In the genomic region with DNA sequence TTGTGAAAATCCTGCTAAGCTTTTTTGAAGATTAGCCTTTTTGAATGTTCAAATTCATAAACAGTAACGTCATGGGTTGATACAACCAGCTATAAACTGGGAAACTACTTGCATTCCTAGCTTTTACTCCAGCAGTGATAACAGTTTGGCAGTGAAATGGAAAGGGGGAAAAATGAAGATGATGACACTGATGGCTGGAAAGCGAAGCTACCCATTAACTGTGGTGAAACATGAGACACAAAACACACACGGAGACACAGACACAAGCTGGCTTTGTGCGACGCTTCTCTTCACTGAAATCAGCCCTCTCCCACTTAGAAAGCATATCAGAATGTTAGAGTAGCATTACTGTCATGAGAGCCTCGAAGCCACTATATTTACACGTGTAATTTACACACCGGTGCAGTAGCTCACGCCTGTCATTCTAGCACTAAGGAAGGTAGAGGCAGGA, we compare ENCODE assay signal across 2 cellular contexts.
TF ChIP-seq lines count a peak whose summit lies in the region.

No MANE protein-coding gene starts in this region.

TF ChIP-seq in WTC11, 78 proteins besides CTCF, POLR2A, EP300 and RAD21 (continued from another document):
- TF ChIP-seq CDX4 (CRISPR knock-in tag; IDR thresholded peaks at IDR 0.05; ENCODE audit: borderline replicate concordance) (no peak), PRDM15 (CRISPR knock-in tag; IDR thresholded peaks at IDR 0.05) (no peak)
- TF ChIP-seq, protein P1, sequence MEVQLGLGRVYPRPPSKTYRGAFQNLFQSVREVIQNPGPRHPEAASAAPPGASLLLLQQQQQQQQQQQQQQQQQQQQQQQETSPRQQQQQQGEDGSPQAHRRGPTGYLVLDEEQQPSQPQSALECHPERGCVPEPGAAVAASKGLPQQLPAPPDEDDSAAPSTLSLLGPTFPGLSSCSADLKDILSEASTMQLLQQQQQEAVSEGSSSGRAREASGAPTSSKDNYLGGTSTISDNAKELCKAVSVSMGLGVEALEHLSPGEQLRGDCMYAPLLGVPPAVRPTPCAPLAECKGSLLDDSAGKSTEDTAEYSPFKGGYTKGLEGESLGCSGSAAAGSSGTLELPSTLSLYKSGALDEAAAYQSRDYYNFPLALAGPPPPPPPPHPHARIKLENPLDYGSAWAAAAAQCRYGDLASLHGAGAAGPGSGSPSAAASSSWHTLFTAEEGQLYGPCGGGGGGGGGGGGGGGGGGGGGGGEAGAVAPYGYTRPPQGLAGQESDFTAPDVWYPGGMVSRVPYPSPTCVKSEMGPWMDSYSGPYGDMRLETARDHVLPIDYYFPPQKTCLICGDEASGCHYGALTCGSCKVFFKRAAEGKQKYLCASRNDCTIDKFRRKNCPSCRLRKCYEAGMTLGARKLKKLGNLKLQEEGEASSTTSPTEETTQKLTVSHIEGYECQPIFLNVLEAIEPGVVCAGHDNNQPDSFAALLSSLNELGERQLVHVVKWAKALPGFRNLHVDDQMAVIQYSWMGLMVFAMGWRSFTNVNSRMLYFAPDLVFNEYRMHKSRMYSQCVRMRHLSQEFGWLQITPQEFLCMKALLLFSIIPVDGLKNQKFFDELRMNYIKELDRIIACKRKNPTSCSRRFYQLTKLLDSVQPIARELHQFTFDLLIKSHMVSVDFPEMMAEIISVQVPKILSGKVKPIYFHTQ (CRISPR knock-in tag; IDR thresholded peaks at IDR 0.05) = no peak

TF ChIP-seq in GM12891, 5 proteins besides CTCF, POLR2A, EP300 and RAD21 (continued from another document):
- no peak for TF ChIP-seq SPI1 (IDR thresholded peaks at IDR 0.05; ENCODE audit: low read depth, low read length)
- TF ChIP-seq POLR2AphosphoS5 (IDR thresholded peaks at IDR 0.05; ENCODE audit: low read depth, low read length) = no peak
- TF ChIP-seq POU2F2 (IDR thresholded peaks at IDR 0.05; ENCODE audit: low read depth, low read length) = no peak
- no peak for TF ChIP-seq TAF1 (IDR thresholded peaks at IDR 0.05; ENCODE audit: low read depth, low read length)
